18 cellular contexts compared by ENCODE assay signal in the genomic region with DNA sequence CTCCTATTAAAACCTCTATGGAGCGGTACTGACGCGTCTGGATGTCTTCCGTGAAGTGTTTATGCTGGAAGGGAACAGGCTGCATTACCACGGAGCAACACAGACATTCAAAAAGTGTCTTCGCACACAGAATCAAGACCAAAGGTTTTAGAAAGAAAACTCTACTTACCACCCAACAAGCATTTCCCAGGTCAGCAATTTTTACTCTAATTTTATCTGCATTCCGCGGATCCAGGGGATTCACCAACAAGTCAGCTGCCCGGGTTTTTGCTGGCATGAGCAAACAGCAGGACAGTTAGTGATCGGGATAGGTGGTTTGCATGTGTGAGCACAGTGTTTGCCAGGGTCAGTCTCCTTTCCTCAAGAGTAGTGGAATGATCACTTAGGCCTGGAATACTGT.
A peak's percentile ranks its signal among the peaks of the same experiment; 100 is the strongest.
DNase-seq lines count a peak whose midpoint lies in the region; ATAC-seq, FAIRE-seq and TF ChIP-seq lines count a peak whose summit lies in the region.
"Had no signal": no experiment of that assay in that cellular context is flagged by ENCODE, and none has a peak within 500 bp of the region (broad histone marks: within the 10 kb centered on the region; RNA-seq: fewer than 3 reads in every experiment).

No MANE protein-coding gene starts in this region.

- H3K9me3 ChIP-seq in A549 (no peaks in the 10 kb centered on the region), NT2/D1 (ENCODE audit: insufficient read depth, low read length) (no peaks in the 10 kb centered on the region), endodermal cell (ENCODE audit: control insufficient read depth, low read length) (no peaks in the 10 kb centered on the region)

- H3K9ac ChIP-seq in NT2/D1 (ENCODE audit: insufficient read length, low read depth) = peak overlapping the region; percentile 10
- no peak overlapping the region for H3K9ac ChIP-seq in endodermal cell (ENCODE audit: extremely low read depth, low read length, poor library complexity, severe bottlenecking)
- H3K9ac ChIP-seq in mesendoderm (ENCODE audit: low read length) = no peak overlapping the region

- H3K27ac ChIP-seq in A549 (no peak overlapping the region), endodermal cell (ENCODE audit: low read depth, low read length) (no peak overlapping the region), mesendoderm (ENCODE audit: low read depth, low read length) (no peak overlapping the region)

- H3K27ac Mint-ChIP-seq in endodermal cell (peak overlapping the region; percentile 34), nephron progenitor cell (peak overlapping the region; percentile 87)
- H3K27ac Mint-ChIP-seq: HFFc6 had no signal

- H3K4me1 ChIP-seq in A549 (no peaks in the 10 kb centered on the region), NT2/D1 (ENCODE audit: insufficient read depth, insufficient read length) (no peaks in the 10 kb centered on the region), endodermal cell (ENCODE audit: control insufficient read depth, insufficient read depth, low read length) (no peaks in the 10 kb centered on the region), mesendoderm (ENCODE audit: control insufficient read depth, low read depth, low read length) (no peaks in the 10 kb centered on the region)

- H3K4ac ChIP-seq in mesendoderm (ENCODE audit: low read depth, low read length) = no peak overlapping the region

- TF ChIP-seq CTCF in A549 (IDR thresholded peaks at IDR 0.05) (no peak), endodermal cell (conservative IDR thresholded peaks at IDR 0.05) (no peak), nephron progenitor cell (IDR thresholded peaks at IDR 0.05) (no peak), GM10248 (IDR thresholded peaks at IDR 0.05; ENCODE audit: control extremely low read depth, extremely low read depth, low read depth, missing control alignments) (no peak)

- H2BK15ac ChIP-seq in mesendoderm (replicated peaks; ENCODE audit: low read depth) = no peak overlapping the region

- H4K5ac ChIP-seq in mesendoderm (ENCODE audit: low read length) = no peak overlapping the region

- H3K36me3 Mint-ChIP-seq in endodermal cell (ENCODE audit: low read depth) = peaks cover 21% of the 10 kb centered on the region
- peaks cover 71% of the 10 kb centered on the region for H3K36me3 Mint-ChIP-seq in nephron progenitor cell (ENCODE audit: low read depth)
- H3K36me3 Mint-ChIP-seq: IgD-negative memory B cell had no signal

- no peak for FAIRE-seq in A549 (lab: Jason Lieb, UNC)
- FAIRE-seq: G401.6 had no signal

- no peak overlapping the region for H2AK5ac ChIP-seq in mesendoderm (ENCODE audit: low read length)

- no peak for TF ChIP-seq EP300 in A549 (IDR thresholded peaks at IDR 0.05)

- peaks cover 19% of the 10 kb centered on the region for H3K36me3 ChIP-seq in NT2/D1 (ENCODE audit: insufficient read depth, insufficient read length, low read length)
- peaks cover 17% of the 10 kb centered on the region for H3K36me3 ChIP-seq in endodermal cell (ENCODE audit: control insufficient read depth, insufficient read depth, low read length)
- H3K36me3 ChIP-seq in mesendoderm (ENCODE audit: control insufficient read depth, insufficient read depth, low read length) = no peaks in the 10 kb centered on the region

- 95% methylated on average over 10 of the region's 10 CpGs for WGBS in A549 (ENCODE audit: missing lambda C conversion rate)
- WGBS in endodermal cell (ENCODE audit: insufficient coverage in 1 of 2, insufficient read length in 1 of 2), 2 experiments = 94 to 95% methylated on average over 3 to 10 of the region's 10 CpGs
- no CpG with 5 or more reads among the region's 10 CpGs for WGBS in mesendoderm (ENCODE audit: extremely low coverage, insufficient coverage, low lambda C conversion rate)

- H3K4me3 ChIP-seq in A549 (no peak overlapping the region), NT2/D1 (ENCODE audit: insufficient read length, low read depth) (no peak overlapping the region), endodermal cell (ENCODE audit: low read length) (no peak overlapping the region), mesendoderm (ENCODE audit: low read length) (no peak overlapping the region)

- no peak for ATAC-seq in A549

- H4K8ac ChIP-seq in mesendoderm (ENCODE audit: low read depth, low read length) = no peak overlapping the region

- no peak overlapping the region for H2BK5ac ChIP-seq in mesendoderm (ENCODE audit: low read length)

- H3K27me3 ChIP-seq in NT2/D1 (ENCODE audit: insufficient read depth, insufficient read length) (no peaks in the 10 kb centered on the region), endodermal cell (ENCODE audit: control insufficient read depth, insufficient read depth, low read length, poor library complexity, severe bottlenecking) (no peaks in the 10 kb centered on the region), mesendoderm (ENCODE audit: insufficient read depth, low read length, poor library complexity) (no peaks in the 10 kb centered on the region)

- no peaks in the 10 kb centered on the region for H3K9me3 Mint-ChIP-seq in endodermal cell
- H3K9me3 Mint-ChIP-seq in nephron progenitor cell = no peaks in the 10 kb centered on the region
- H3K9me3 Mint-ChIP-seq: HFFc6, IgD-negative memory B cell had no signal

- H3K4me1 Mint-ChIP-seq in endodermal cell = peaks cover 4% of the 10 kb centered on the region
- peaks cover 64% of the 10 kb centered on the region for H3K4me1 Mint-ChIP-seq in nephron progenitor cell
- H3K4me1 Mint-ChIP-seq: B cell had no signal

- no peaks in the 10 kb centered on the region for H3K27me3 Mint-ChIP-seq in endodermal cell (ENCODE audit: insufficient read depth)
- peaks cover 2% of the 10 kb centered on the region for H3K27me3 Mint-ChIP-seq in nephron progenitor cell (ENCODE audit: low read depth, poor library complexity)
- H3K27me3 Mint-ChIP-seq: B cell; CD4-positive, alpha-beta memory T cell; IgD-negative memory B cell had no signal

- POLR2A ChIA-PET in A549 (lab: Yijun Ruan, JAX) = no interaction called here
- POLR2A ChIA-PET in GM10248 (lab: Yijun Ruan, JAX) = no interaction called here

- no peaks in the 10 kb centered on the region for H3K79me2 ChIP-seq in mesendoderm (ENCODE audit: control insufficient read depth, insufficient read depth, low read length)

- H3K4me2 ChIP-seq in A549 = no peak overlapping the region
- no peak overlapping the region for H3K4me2 ChIP-seq in mesendoderm (ENCODE audit: low read length)

- CTCF ChIA-PET in A549 (lab: Yijun Ruan, JAX) = no interaction called here
- CTCF ChIA-PET in GM10248 (lab: Yijun Ruan, JAX) = no interaction called here

- H3K18ac ChIP-seq in mesendoderm (ENCODE audit: low read length) = no peak overlapping the region

- H3K23ac ChIP-seq in mesendoderm (ENCODE audit: low read length) = no peak overlapping the region

- no peak for TF ChIP-seq RAD21 in A549 (conservative IDR thresholded peaks at IDR 0.05 in 1 of 2, IDR thresholded peaks at IDR 0.05 in 1 of 2)

- peaks cover 2% of the 10 kb centered on the region for H3K79me1 ChIP-seq in mesendoderm (ENCODE audit: low read length)

- no peak overlapping the region for H2BK120ac ChIP-seq in mesendoderm (ENCODE audit: low read depth, low read length)

- no peak for DNase-seq in A549 (ENCODE audit: low read depth in 1 of 2, low spot score in 1 of 2)
- no peak for DNase-seq in NT2/D1 (ENCODE audit: low read depth, low spot score)
- DNase-seq in endodermal cell = peak; percentile 29
- DNase-seq in nephron progenitor cell = no peak
- DNase-seq in GM10248 (ENCODE audit: extremely low spot score) = no peak
- DNase-seq in mesendoderm = no peak
- DNase-seq in NCI-H82 treated with DMSO at 0.1 percent for 48 hours (lab: John Stamatoyannopoulos, UW; ENCODE audit: unreplicated experiment) = no peak
- no peak for DNase-seq in NCI-H2196 (lab: John Stamatoyannopoulos, UW; ENCODE audit: unreplicated experiment)
- DNase-seq: C1 segment of cervical spinal cord; CD4-positive, alpha-beta memory T cell; DMS153; DMS79 treated with DMSO at 0.1 percent for 48 hours; EL; HCEC 1CT; HFFc6 had no signal

- H3K4me3 Mint-ChIP-seq in endodermal cell = no peak overlapping the region
- H3K4me3 Mint-ChIP-seq in nephron progenitor cell = no peak overlapping the region
- H3K4me3 Mint-ChIP-seq: B cell; CD4-positive, alpha-beta memory T cell; HFFc6; IgD-negative memory B cell had no signal

- H3K56ac ChIP-seq in mesendoderm (ENCODE audit: low read length) = no peak overlapping the region

- no peak for TF ChIP-seq POLR2A in A549 (IDR thresholded peaks at IDR 0.05; ENCODE audit: low read length)

TF ChIP-seq in A549, 52 proteins besides CTCF, POLR2A, EP300 and RAD21:
- TF ChIP-seq CBX2 (IDR thresholded peaks at IDR 0.05; ENCODE audit: borderline replicate concordance, low read depth) (no peak), USF2 (IDR thresholded peaks at IDR 0.05) (no peak), KDM5A (IDR thresholded peaks at IDR 0.05) (no peak), MAFK (IDR thresholded peaks at IDR 0.05; ENCODE audit: partially characterized antibody) (peak; percentile 54)
